In genomic region chr2:20542761-20543578, GRCh38 we compare ENCODE assay signal across 1 cellular context.
TF ChIP-seq lines count a peak whose summit lies in the region.

No MANE protein-coding gene starts in this region.

TF ChIP-seq in neural cell, 6 proteins besides CTCF, POLR2A, EP300 and RAD21 (continued from another document):
- TF ChIP-seq MXI1 (conservative IDR thresholded peaks at IDR 0.05; ENCODE audit: poor library complexity, severe bottlenecking) = no peak
- TF ChIP-seq SMC3 (conservative IDR thresholded peaks at IDR 0.05; ENCODE audit: poor library complexity) = no peak
